In genomic region chr22:39148727-39149535, GRCh38 we compare ENCODE assay signal across 10 cellular contexts. TPM values are rescaled to one million over a fixed set of nuclear protein-coding genes. Genes with fewer than 3 reads are reported as not detected.
DNase-seq lines count a peak whose midpoint lies in the region; ATAC-seq, FAIRE-seq and TF ChIP-seq lines count a peak whose summit lies in the region.
"Had no signal": no experiment of that assay in that cellular context is flagged by ENCODE, and none has a peak within 500 bp of the region (broad histone marks: within the 10 kb centered on the region; RNA-seq: fewer than 3 reads in every experiment).

No MANE protein-coding gene starts in this region.

- H3K9me3 Mint-ChIP-seq in activated naive CD4-positive, alpha-beta T cell treated with anti-CD3 and anti-CD28 coated beads, Interleukin-2, amount 10 ng/mL, durations not matched to agents 7 days and 5 days, result no peaks in the 10 kb centered on the region
- no peaks in the 10 kb centered on the region for H3K9me3 Mint-ChIP-seq in stimulated activated memory B cell treated with anti-CD40 and anti-IgM and Interleukin-4, amounts not matched to agents 10 μg/mL and 1 μg/mL and 100 μg/mL, for 72 hours

- TF ChIP-seq EP300 in HepG2 (IDR thresholded peaks at IDR 0.05; ENCODE audit: low read depth in 2 of 2, low read length in 2 of 2) (no peak), HepG2 (CRISPR knock-in tag; IDR thresholded peaks at IDR 0.05; ENCODE audit: borderline replicate concordance) (no peak)

- H3K4me1 Mint-ChIP-seq in activated naive CD4-positive, alpha-beta T cell treated with anti-CD3 and anti-CD28 coated beads, Interleukin-2, amount 10 ng/mL, durations not matched to agents 7 days and 5 days, result peaks cover 47% of the 10 kb centered on the region
- peaks cover 76% of the 10 kb centered on the region for H3K4me1 Mint-ChIP-seq in stimulated activated memory B cell treated with anti-CD40 and anti-IgM and Interleukin-4, amounts not matched to agents 10 μg/mL and 1 μg/mL and 100 μg/mL, for 72 hours

- H3K36me3 Mint-ChIP-seq in activated naive CD4-positive, alpha-beta T cell treated with anti-CD3 and anti-CD28 coated beads, Interleukin-2, amount 10 ng/mL, durations not matched to agents 7 days and 5 days, result peaks cover 10% of the 10 kb centered on the region
- peaks cover 9% of the 10 kb centered on the region for H3K36me3 Mint-ChIP-seq in stimulated activated memory B cell treated with anti-CD40 and anti-IgM and Interleukin-4, amounts not matched to agents 10 μg/mL and 1 μg/mL and 100 μg/mL, for 72 hours

- H3K27ac ChIP-seq in HepG2 (ENCODE audit: extremely low read length, insufficient read depth, low read length), result no peak overlapping the region
- H3K27ac ChIP-seq: parathyroid adenoma had no signal

- H3K4me1 ChIP-seq in HepG2 (ENCODE audit: insufficient read depth, low read length), result peaks cover 68% of the 10 kb centered on the region

- CTCF ChIA-PET in activated naive CD4-positive, alpha-beta T cell treated with anti-CD3 and anti-CD28 coated beads, Interleukin-2, amount 10 ng/mL, durations not matched to agents 7 days and 5 days (lab: Charles Lee), result interaction anchor here (0.8 to 1.7 kb wide), 4 partner anchors 142 to 279 kb away, joined by 3 to 7 read pairs (median 6); no protein-coding TSS in a partner anchor
- CTCF ChIA-PET in HepG2 (lab: Yijun Ruan, JAX; ENCODE audit: low intra/inter-chr PET ratio, low total read pairs), result no interaction called here

- in situ Hi-C loops in HepG2 (cut with HindIII; ENCODE audit: extremely low pct_ligation_motif_present, low pct_unique_long_range_greater_than_20kb), result no loop called here

- FAIRE-seq in HepG2 (lab: Jason Lieb, UNC), result no peak
- FAIRE-seq: A204.1 had no signal

- H3K79me2 ChIP-seq in HepG2 (ENCODE audit: insufficient read depth, low read length), result no peaks in the 10 kb centered on the region
- H3K79me2 ChIP-seq: parathyroid adenoma had no signal

- H4K20me1 ChIP-seq in HepG2 (ENCODE audit: insufficient read depth, low read length), result no peaks in the 10 kb centered on the region

- no peak for TF ChIP-seq CTCF in HepG2 (CRISPR knock-in tag; IDR thresholded peaks at IDR 0.05)

- peaks cover 14% of the 10 kb centered on the region for H3K27me3 Mint-ChIP-seq in activated naive CD4-positive, alpha-beta T cell treated with anti-CD3 and anti-CD28 coated beads, Interleukin-2, amount 10 ng/mL, durations not matched to agents 7 days and 5 days
- H3K27me3 Mint-ChIP-seq in stimulated activated memory B cell treated with anti-CD40 and anti-IgM and Interleukin-4, amounts not matched to agents 10 μg/mL and 1 μg/mL and 100 μg/mL, for 72 hours, result peaks cover 9% of the 10 kb centered on the region

- DNase-seq in DMS 273 (lab: John Stamatoyannopoulos, UW; ENCODE audit: unreplicated experiment) (peak; percentile 22), DMS 273 treated with DMSO at 0.1 percent for 48 hours (lab: John Stamatoyannopoulos, UW) (no peak), HepG2 (ENCODE audit: low spot score) (no peak), NCI-H2081 (lab: John Stamatoyannopoulos, UW) (no peak), NCI-H2171 (lab: John Stamatoyannopoulos, UW) (no peak)
- DNase-seq in activated naive CD4-positive, alpha-beta T cell treated with anti-CD3 and anti-CD28 coated beads, Interleukin-2, amount 10 ng/mL, durations not matched to agents 7 days and 5 days, result peak; percentile 58

- no TSS peak for BruUV-seq in HepG2 (replicated peaks; lab: Mats Ljungman, UMichigan)

- no peak overlapping the region for H3K4me3 Mint-ChIP-seq in activated naive CD4-positive, alpha-beta T cell treated with anti-CD3 and anti-CD28 coated beads, Interleukin-2, amount 10 ng/mL, durations not matched to agents 7 days and 5 days
- peak overlapping the region; percentile 39 for H3K4me3 Mint-ChIP-seq in stimulated activated memory B cell treated with anti-CD40 and anti-IgM and Interleukin-4, amounts not matched to agents 10 μg/mL and 1 μg/mL and 100 μg/mL, for 72 hours

- H3K27me3 ChIP-seq in HepG2 (ENCODE audit: control insufficient read depth in 1 of 2, insufficient read depth in 2 of 2, low read length in 2 of 2), result peaks cover under 1 to 20% of the 10 kb centered on the region in 2 experiments

- no peaks in the 10 kb centered on the region for H3K9me3 ChIP-seq in HepG2 (ENCODE audit: low read length)

- TF ChIP-seq POLR2A in HepG2 (IDR thresholded peaks at IDR 0.05; ENCODE audit: insufficient read depth in 1 of 2, low read depth in 2 of 2, low read length in 2 of 2), result no peak

- H3K4me2 ChIP-seq in HepG2 (ENCODE audit: low read depth, low read length), result no peak overlapping the region

- H2AFZ ChIP-seq in HepG2 (ENCODE audit: low read length), result no peak overlapping the region
- H2AFZ ChIP-seq: parathyroid adenoma had no signal

- H3K4me3 ChIP-seq in HepG2 (replicated peaks in 1 of 3; ENCODE audit: insufficient read depth in 1 of 3, low read depth in 2 of 3, low read length in 3 of 3), result no peak overlapping the region

- POLR2A ChIA-PET in HepG2 (lab: Yijun Ruan, JAX), result interaction anchor here (1.4 to 1.7 kb wide), 2 partner anchors 18 to 170 kb away, joined by 3 to 10 read pairs; partner anchors contain the start of gene RPL3

- H3K27ac Mint-ChIP-seq in activated naive CD4-positive, alpha-beta T cell treated with anti-CD3 and anti-CD28 coated beads, Interleukin-2, amount 10 ng/mL, durations not matched to agents 7 days and 5 days, result peak overlapping the region; percentile 71
- peak overlapping the region; percentile 82 for H3K27ac Mint-ChIP-seq in stimulated activated memory B cell treated with anti-CD40 and anti-IgM and Interleukin-4, amounts not matched to agents 10 μg/mL and 1 μg/mL and 100 μg/mL, for 72 hours

- no peak for ATAC-seq in HepG2
- peak; percentile 24 for ATAC-seq in stimulated activated memory B cell treated with anti-CD40 and anti-IgM and Interleukin-4, amounts not matched to agents 10 μg/mL and 1 μg/mL and 100 μg/mL, for 72 hours
- ATAC-seq in HG03442 (IDR thresholded peaks at IDR 0.05; ENCODE audit: unreplicated experiment), result no peak

- no peaks in the 10 kb centered on the region for H3K36me3 ChIP-seq in HepG2 (replicated peaks in 1 of 2; ENCODE audit: control insufficient read depth in 1 of 2, insufficient read depth in 2 of 2, low read length in 2 of 2)

- 69% methylated on average over 8 of the region's 9 CpGs for WGBS in HepG2 (ENCODE audit: low lambda C conversion rate)

- no peak overlapping the region for H3K9ac ChIP-seq in HepG2 (ENCODE audit: insufficient read depth, low read depth, low read length)
- H3K9ac ChIP-seq: parathyroid adenoma had no signal

- intact Hi-C loops in HepG2 (cut with micrococcal nuclease; ENCODE audit: unreplicated experiment), result no loop called here

- no peak for TF ChIP-seq RAD21 in HepG2 (CRISPR knock-in tag; IDR thresholded peaks at IDR 0.05)

TF ChIP-seq in HepG2, 621 proteins besides CTCF, POLR2A, EP300 and RAD21 (continues in another document):
- no peak for TF ChIP-seq TAF15 (IDR thresholded peaks at IDR 0.05; ENCODE audit: low read depth, low read length, poor library complexity, severe bottlenecking)
- 0 out of 2 replicates have a peak, but pooled peaks have one; percentile 12 for TF ChIP-seq ZMYM3 (CRISPR knock-in tag; IDR thresholded peaks at IDR 0.05)

RNA-seq across cellular contexts. Expression of gene CBX7, which starts 3.5 kb away (rescaled TPM):
- 0.20 and 0.35 TPM in 2 replicates for total RNA-seq in HepG2 (2016; rRNA removed; fragmentation: Illumina TruSeq; extraction: Trizol)
- not detected in 2 replicates for total RNA-seq in HepG2 (2016; cell fraction: cytosol; rRNA removed; fragmentation: Illumina TruSeq; extraction: Trizol; ENCODE audit: low read depth)
- 0.27 and 0.30 TPM in 2 replicates for total RNA-seq in HepG2 (2016; cell fraction: insoluble cytoplasmic fraction; rRNA removed; fragmentation: Illumina TruSeq; extraction: Trizol)
- 0.09 and 0.21 TPM in 2 replicates for total RNA-seq in HepG2 (2016; cell fraction: membrane; rRNA removed; fragmentation: Illumina TruSeq; extraction: Trizol)
- 0.31 and 1.4 TPM in 2 replicates for total RNA-seq in HepG2 (2016; cell fraction: nucleus; rRNA removed; fragmentation: Illumina TruSeq; extraction: Trizol)
- polyA plus RNA-seq in HepG2 (2011; rRNA removed), result 4.9 and 7.1 TPM in 2 replicates
- 3.6 and 4.4 TPM in 2 replicates for polyA plus RNA-seq in HepG2 (2011; cell fraction: cytosol; rRNA removed)
- polyA plus RNA-seq in HepG2 (2011; cell fraction: nucleus; rRNA removed), result 22.7 and 23.8 TPM in 2 replicates
- 5.5 and 5.7 TPM in 2 replicates for polyA plus RNA-seq in HepG2 (2012)
- polyA plus RNA-seq in HepG2 (2016; cell fraction: cytosol; fragmentation: Illumina TruSeq; extraction: Trizol; ENCODE audit: low read depth), result 0.09 and 0.23 TPM in 2 replicates
- polyA plus RNA-seq in HepG2 (2016; cell fraction: insoluble cytoplasmic fraction; fragmentation: Illumina TruSeq; extraction: Trizol; ENCODE audit: low read depth), result 0.35 and 0.53 TPM in 2 replicates
- 0.08 and 0.19 TPM in 2 replicates for polyA plus RNA-seq in HepG2 (2016; cell fraction: membrane; fragmentation: Illumina TruSeq; extraction: Trizol; ENCODE audit: low read depth)
- 1.6 TPM in 2 replicates for polyA plus RNA-seq in HepG2 (2016; cell fraction: nucleus; fragmentation: Illumina TruSeq; extraction: Trizol; ENCODE audit: insufficient read depth, low read depth)
- polyA minus RNA-seq in HepG2 (2011; rRNA and poly(A)+ RNA removed; ENCODE audit: low replicate concordance), result 7.2 and 8.5 TPM in 2 replicates
- polyA minus RNA-seq in HepG2 (2011; cell fraction: cytosol; rRNA and poly(A)+ RNA removed), result 1.2 and 2.1 TPM in 2 replicates
- polyA minus RNA-seq in HepG2 (2011; cell fraction: nucleus; rRNA and poly(A)+ RNA removed), result 6.5 and 7.6 TPM in 2 replicates

RNA-seq across cellular contexts. Expression of gene APOBEC3H, which starts 51.9 kb away (rescaled TPM):
- 0.31 and 1.0 TPM in 2 replicates for total RNA-seq in HepG2 (2016; rRNA removed; fragmentation: Illumina TruSeq; extraction: Trizol)
- total RNA-seq in HepG2 (2016; cell fraction: cytosol; rRNA removed; fragmentation: Illumina TruSeq; extraction: Trizol; ENCODE audit: low read depth), result not detected in 2 replicates
- 0.25 and 0.32 TPM in 2 replicates for total RNA-seq in HepG2 (2016; cell fraction: insoluble cytoplasmic fraction; rRNA removed; fragmentation: Illumina TruSeq; extraction: Trizol)
- total RNA-seq in HepG2 (2016; cell fraction: membrane; rRNA removed; fragmentation: Illumina TruSeq; extraction: Trizol), result 0.37 and 0.38 TPM in 2 replicates
- total RNA-seq in HepG2 (2016; cell fraction: nucleus; rRNA removed; fragmentation: Illumina TruSeq; extraction: Trizol), result not detected in 2 replicates
- polyA plus RNA-seq in HepG2 (2011; rRNA removed), result 0.18 and 0.20 TPM in 2 replicates
- 0.08 and 0.13 TPM in 2 replicates for polyA plus RNA-seq in HepG2 (2011; cell fraction: cytosol; rRNA removed)
- not detected in 2 replicates for polyA plus RNA-seq in HepG2 (2011; cell fraction: nucleus; rRNA removed)
- not detected in 2 replicates for polyA plus RNA-seq in HepG2 (2012)
- 0.17 TPM in 1 of 2 replicates, not detected in the other for polyA plus RNA-seq in HepG2 (2016; cell fraction: cytosol; fragmentation: Illumina TruSeq; extraction: Trizol; ENCODE audit: low read depth)
- polyA plus RNA-seq in HepG2 (2016; cell fraction: insoluble cytoplasmic fraction; fragmentation: Illumina TruSeq; extraction: Trizol; ENCODE audit: low read depth), result 0.46 and 0.52 TPM in 2 replicates
- 0.27 and 0.29 TPM in 2 replicates for polyA plus RNA-seq in HepG2 (2016; cell fraction: membrane; fragmentation: Illumina TruSeq; extraction: Trizol; ENCODE audit: low read depth)
- not detected in 2 replicates for polyA plus RNA-seq in HepG2 (2016; cell fraction: nucleus; fragmentation: Illumina TruSeq; extraction: Trizol; ENCODE audit: insufficient read depth, low read depth)
- polyA minus RNA-seq in HepG2 (2011; rRNA and poly(A)+ RNA removed; ENCODE audit: low replicate concordance), result 0.16 TPM in 2 replicates
- polyA minus RNA-seq in HepG2 (2011; cell fraction: cytosol; rRNA and poly(A)+ RNA removed), result not detected in 2 replicates
- not detected in 2 replicates for polyA minus RNA-seq in HepG2 (2011; cell fraction: nucleus; rRNA and poly(A)+ RNA removed)

Comparison
In these comparisons a context has a peak if more than half of its experiments do, and no peak if none do; other contexts are left out.
1. DNase-seq: peak in DMS 273 (single experiment) and activated naive CD4-positive, alpha-beta T cell treated with anti-CD3 and anti-CD28 coated beads, Interleukin-2, amount 10 ng/mL, durations not matched to agents 7 days and 5 days (single experiment); none in DMS 273 treated with DMSO at 0.1 percent for 48 hours (single experiment), HepG2 (single experiment), NCI-H2081 (0 of 2) and NCI-H2171 (single experiment).